Comparison of ENCODE assay signal across 9 cellular contexts in genomic region chr18:12253517-12254136, GRCh38.
DNase-seq lines count a peak whose midpoint lies in the region; ATAC-seq and TF ChIP-seq lines count a peak whose summit lies in the region.
"Had no signal": no experiment of that assay in that cellular context is flagged by ENCODE, and none has a peak within 500 bp of the region (broad histone marks: within the 10 kb centered on the region; RNA-seq: fewer than 3 reads in every experiment).

No MANE protein-coding gene starts in this region.

- peaks cover 94% of the 10 kb centered on the region for H3K27me3 Mint-ChIP-seq in stimulated activated naive CD8-positive, alpha-beta T cell treated with anti-CD3 and anti-CD28 coated beads, Interleukin-15, amount 100 ng/mL, for 72 hours
- H3K27me3 Mint-ChIP-seq in nephron (ENCODE audit: low read depth), result peaks cover 91% of the 10 kb centered on the region

- no peaks in the 10 kb centered on the region for H3K36me3 Mint-ChIP-seq in nephron (ENCODE audit: low read depth)
- no peaks in the 10 kb centered on the region for H3K36me3 Mint-ChIP-seq in stimulated activated effector memory CD8-positive, alpha-beta T cell treated with anti-CD3 and anti-CD28 coated beads, Interleukin-12 subunit alpha, Interleukin-12 subunit beta, amount 100 ng/mL, for 72 hours
- H3K36me3 Mint-ChIP-seq: CD4-positive, alpha-beta memory T cell had no signal

- no peak overlapping the region for H3K27ac Mint-ChIP-seq in stimulated activated naive CD8-positive, alpha-beta T cell treated with anti-CD3 and anti-CD28 coated beads, Interleukin-15, amount 100 ng/mL, for 72 hours
- no peak overlapping the region for H3K27ac Mint-ChIP-seq in nephron
- no peak overlapping the region for H3K27ac Mint-ChIP-seq in stimulated activated effector memory CD8-positive, alpha-beta T cell treated with anti-CD3 and anti-CD28 coated beads, Interleukin-12 subunit alpha, Interleukin-12 subunit beta, amount 100 ng/mL, for 72 hours
- H3K27ac Mint-ChIP-seq: CD4-positive, alpha-beta memory T cell had no signal

- peak overlapping the region; percentile 28 to 41 for H3K4me3 ChIP-seq in foreskin fibroblast (ENCODE audit: low read depth in 1 of 2, low read length in 2 of 2)

- H3K4me1 Mint-ChIP-seq in stimulated activated naive CD8-positive, alpha-beta T cell treated with anti-CD3 and anti-CD28 coated beads, Interleukin-15, amount 100 ng/mL, for 72 hours, result peaks cover 14% of the 10 kb centered on the region
- H3K4me1 Mint-ChIP-seq in nephron, result peaks cover 34% of the 10 kb centered on the region
- H3K4me1 Mint-ChIP-seq in stimulated activated effector memory CD8-positive, alpha-beta T cell treated with anti-CD3 and anti-CD28 coated beads, Interleukin-12 subunit alpha, Interleukin-12 subunit beta, amount 100 ng/mL, for 72 hours, result no peaks in the 10 kb centered on the region

- no peak for DNase-seq in stimulated activated naive CD8-positive, alpha-beta T cell treated with anti-CD3 and anti-CD28 coated beads, Interleukin-15, amount 100 ng/mL, for 72 hours
- DNase-seq in stimulated activated naive CD8-positive, alpha-beta T cell treated with anti-CD3 and anti-CD28 coated beads, Interleukin-15, Interleukin-2, amounts not matched to agents 100 U/mL and 50 U/mL, for 24 hours, result no peak
- DNase-seq in foreskin fibroblast, result peak in 1 of 2 donors; percentile 26
- no peak for DNase-seq in stimulated activated effector memory CD8-positive, alpha-beta T cell treated with anti-CD3 and anti-CD28 coated beads, Interleukin-12 subunit alpha, Interleukin-12 subunit beta, amount 100 ng/mL, for 72 hours (ENCODE audit: low spot score in 2 of 2)
- DNase-seq in C1 segment of cervical spinal cord (lab: John Stamatoyannopoulos, UW), result no peak
- no peak for DNase-seq in NCI-H1694 treated with DMSO at 0.1 percent for 48 hours (lab: John Stamatoyannopoulos, UW)
- DNase-seq: CD4-positive, alpha-beta memory T cell had no signal

- H3K9me3 Mint-ChIP-seq in stimulated activated naive CD8-positive, alpha-beta T cell treated with anti-CD3 and anti-CD28 coated beads, Interleukin-15, amount 100 ng/mL, for 72 hours, result no peaks in the 10 kb centered on the region
- no peaks in the 10 kb centered on the region for H3K9me3 Mint-ChIP-seq in nephron
- no peaks in the 10 kb centered on the region for H3K9me3 Mint-ChIP-seq in stimulated activated effector memory CD8-positive, alpha-beta T cell treated with anti-CD3 and anti-CD28 coated beads, Interleukin-12 subunit alpha, Interleukin-12 subunit beta, amount 100 ng/mL, for 72 hours

- ATAC-seq in stimulated activated naive CD8-positive, alpha-beta T cell treated with anti-CD3 and anti-CD28 coated beads, Interleukin-15, amount 100 ng/mL, for 72 hours, result peak; percentile 8
- no peak for ATAC-seq in stimulated activated naive CD8-positive, alpha-beta T cell treated with anti-CD3 and anti-CD28 coated beads, Interleukin-15, Interleukin-2, amounts not matched to agents 100 U/mL and 50 U/mL, for 24 hours
- ATAC-seq in stimulated activated effector memory CD8-positive, alpha-beta T cell treated with anti-CD3 and anti-CD28 coated beads, Interleukin-12 subunit alpha, Interleukin-12 subunit beta, amount 100 ng/mL, for 72 hours, result no peak
- ATAC-seq in GM21367 (IDR thresholded peaks at IDR 0.05; ENCODE audit: unreplicated experiment), result no peak

- no peak for TF ChIP-seq CTCF in foreskin fibroblast (IDR thresholded peaks at IDR 0.05; ENCODE audit: low read depth, low read length)
- TF ChIP-seq CTCF in nephron (IDR thresholded peaks at IDR 0.05; ENCODE audit: unreplicated experiment in 3 of 3), result no peak

- H3K4me3 Mint-ChIP-seq in stimulated activated naive CD8-positive, alpha-beta T cell treated with anti-CD3 and anti-CD28 coated beads, Interleukin-15, amount 100 ng/mL, for 72 hours, result peak overlapping the region in 1 of 2 donors; percentile 10
- H3K4me3 Mint-ChIP-seq in nephron, result peak overlapping the region; percentile 67 to 77 (median 75)
- H3K4me3 Mint-ChIP-seq in stimulated activated effector memory CD8-positive, alpha-beta T cell treated with anti-CD3 and anti-CD28 coated beads, Interleukin-12 subunit alpha, Interleukin-12 subunit beta, amount 100 ng/mL, for 72 hours, result no peak overlapping the region
